ENCODE assay signal across 2 cellular contexts in the genomic region with DNA sequence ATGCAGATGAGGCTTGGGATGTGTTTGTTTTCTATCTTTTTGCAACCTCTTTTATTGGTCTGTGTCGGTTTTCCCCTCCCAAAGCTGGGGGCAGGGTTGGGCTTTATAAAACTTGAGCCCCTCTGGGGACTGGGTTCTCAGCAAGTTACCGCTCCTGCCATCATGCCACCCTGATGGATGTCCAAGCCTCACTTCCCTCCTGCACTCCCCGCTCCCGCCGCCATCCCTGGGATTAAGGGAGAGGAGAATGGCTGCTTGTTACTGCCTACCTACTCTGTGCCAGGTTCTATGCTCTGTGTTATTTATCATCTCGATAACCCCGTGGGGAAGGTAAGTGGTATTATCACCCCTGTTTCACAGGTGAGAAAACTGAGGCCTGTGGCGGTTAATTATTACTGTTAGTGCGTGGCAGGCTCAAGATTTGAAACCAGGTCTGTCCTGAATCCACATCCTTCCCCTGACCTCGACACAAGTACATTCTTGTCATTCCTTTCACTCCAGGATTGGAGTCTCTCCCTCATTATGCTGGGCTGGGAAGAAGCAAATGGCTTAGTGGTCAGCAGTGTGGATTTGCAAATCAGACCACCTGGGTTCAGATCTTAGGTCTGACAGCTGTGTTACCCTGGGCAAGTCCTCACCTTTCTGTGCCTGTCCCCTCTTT.
TF ChIP-seq lines count a peak whose summit lies in the region.

No MANE protein-coding gene starts in this region.

TF ChIP-seq in SK-N-SH, 30 proteins besides CTCF, POLR2A, EP300 and RAD21:
- TF ChIP-seq, protein P1, sequence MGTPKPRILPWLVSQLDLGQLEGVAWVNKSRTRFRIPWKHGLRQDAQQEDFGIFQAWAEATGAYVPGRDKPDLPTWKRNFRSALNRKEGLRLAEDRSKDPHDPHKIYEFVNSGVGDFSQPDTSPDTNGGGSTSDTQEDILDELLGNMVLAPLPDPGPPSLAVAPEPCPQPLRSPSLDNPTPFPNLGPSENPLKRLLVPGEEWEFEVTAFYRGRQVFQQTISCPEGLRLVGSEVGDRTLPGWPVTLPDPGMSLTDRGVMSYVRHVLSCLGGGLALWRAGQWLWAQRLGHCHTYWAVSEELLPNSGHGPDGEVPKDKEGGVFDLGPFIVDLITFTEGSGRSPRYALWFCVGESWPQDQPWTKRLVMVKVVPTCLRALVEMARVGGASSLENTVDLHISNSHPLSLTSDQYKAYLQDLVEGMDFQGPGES (IDR thresholded peaks at IDR 0.05; ENCODE audit: low read depth, low read length) = no peak
- TF ChIP-seq RCOR1 (IDR thresholded peaks at IDR 0.05; ENCODE audit: low read length) (no peak), FOXM1 (IDR thresholded peaks at IDR 0.05; ENCODE audit: low read depth) (no peak), YY1 (IDR thresholded peaks at IDR 0.05; ENCODE audit: low read depth) (no peak), FOXJ3 (CRISPR knock-in tag; IDR thresholded peaks at IDR 0.05) (no peak), SMC3 (IDR thresholded peaks at IDR 0.05; ENCODE audit: low read depth, low read length) (no peak), NFIC (IDR thresholded peaks at IDR 0.05; ENCODE audit: borderline replicate concordance) (no peak), CHD2 (IDR thresholded peaks at IDR 0.05; ENCODE audit: low read length, partially characterized antibody) (no peak), TEAD4 (IDR thresholded peaks at IDR 0.05; ENCODE audit: borderline replicate concordance, insufficient read depth) (no peak), EZH2phosphoT487 (IDR thresholded peaks at IDR 0.05; ENCODE audit: borderline replicate concordance, low read depth) (no peak)
- TF ChIP-seq, protein P2, sequence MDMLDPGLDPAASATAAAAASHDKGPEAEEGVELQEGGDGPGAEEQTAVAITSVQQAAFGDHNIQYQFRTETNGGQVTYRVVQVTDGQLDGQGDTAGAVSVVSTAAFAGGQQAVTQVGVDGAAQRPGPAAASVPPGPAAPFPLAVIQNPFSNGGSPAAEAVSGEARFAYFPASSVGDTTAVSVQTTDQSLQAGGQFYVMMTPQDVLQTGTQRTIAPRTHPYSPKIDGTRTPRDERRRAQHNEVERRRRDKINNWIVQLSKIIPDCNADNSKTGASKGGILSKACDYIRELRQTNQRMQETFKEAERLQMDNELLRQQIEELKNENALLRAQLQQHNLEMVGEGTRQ (IDR thresholded peaks at IDR 0.05; ENCODE audit: borderline replicate concordance, low read depth, low read length) = no peak
TF ChIP-seq in SK-N-SH: peak in this region for 0.

TF ChIP-seq in SK-N-SH treated with all-trans-retinoic acid at 6 μM for 48 hours, 23 proteins besides CTCF, POLR2A, EP300 and RAD21 (continued from another document):
- TF ChIP-seq TOX (CRISPR knock-in tag; IDR thresholded peaks at IDR 0.05; ENCODE audit: borderline replicate concordance) = no peak
- no peak for TF ChIP-seq POU6F1 (CRISPR knock-in tag; IDR thresholded peaks at IDR 0.05; ENCODE audit: borderline replicate concordance, low read depth)
- no peak for TF ChIP-seq GLIS3 (CRISPR knock-in tag; IDR thresholded peaks at IDR 0.05)
- TF ChIP-seq ARNTL (CRISPR knock-in tag; IDR thresholded peaks at IDR 0.05; ENCODE audit: borderline replicate concordance, low read depth) = no peak
- TF ChIP-seq ISL1 (CRISPR knock-in tag; IDR thresholded peaks at IDR 0.05) = no peak
- no peak for TF ChIP-seq ZNF565 (CRISPR knock-in tag; conservative IDR thresholded peaks at IDR 0.05; ENCODE audit: low read depth)
- TF ChIP-seq PPARA (CRISPR knock-in tag; IDR thresholded peaks at IDR 0.05; ENCODE audit: borderline replicate concordance) = no peak
- TF ChIP-seq, protein P3, sequence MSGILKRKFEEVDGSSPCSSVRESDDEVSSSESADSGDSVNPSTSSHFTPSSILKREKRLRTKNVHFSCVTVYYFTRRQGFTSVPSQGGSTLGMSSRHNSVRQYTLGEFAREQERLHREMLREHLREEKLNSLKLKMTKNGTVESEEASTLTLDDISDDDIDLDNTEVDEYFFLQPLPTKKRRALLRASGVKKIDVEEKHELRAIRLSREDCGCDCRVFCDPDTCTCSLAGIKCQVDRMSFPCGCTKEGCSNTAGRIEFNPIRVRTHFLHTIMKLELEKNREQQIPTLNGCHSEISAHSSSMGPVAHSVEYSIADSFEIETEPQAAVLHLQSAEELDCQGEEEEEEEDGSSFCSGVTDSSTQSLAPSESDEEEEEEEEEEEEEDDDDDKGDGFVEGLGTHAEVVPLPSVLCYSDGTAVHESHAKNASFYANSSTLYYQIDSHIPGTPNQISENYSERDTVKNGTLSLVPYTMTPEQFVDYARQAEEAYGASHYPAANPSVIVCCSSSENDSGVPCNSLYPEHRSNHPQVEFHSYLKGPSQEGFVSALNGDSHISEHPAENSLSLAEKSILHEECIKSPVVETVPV (CRISPR knock-in tag; IDR thresholded peaks at IDR 0.05) = no peak
- TF ChIP-seq ESRRG (CRISPR knock-in tag; IDR thresholded peaks at IDR 0.05) = no peak
- TF ChIP-seq OSR1 (CRISPR knock-in tag; IDR thresholded peaks at IDR 0.05) = no peak
- TF ChIP-seq TSHZ2 (CRISPR knock-in tag; IDR thresholded peaks at IDR 0.05) = no peak
- no peak for TF ChIP-seq PATZ1 (CRISPR knock-in tag; IDR thresholded peaks at IDR 0.05; ENCODE audit: borderline replicate concordance)
- TF ChIP-seq TCF4 (CRISPR knock-in tag; IDR thresholded peaks at IDR 0.05; ENCODE audit: borderline replicate concordance) = no peak
- no peak for TF ChIP-seq ZNF8 (CRISPR knock-in tag; IDR thresholded peaks at IDR 0.05)
- TF ChIP-seq ZFP3 (CRISPR knock-in tag; IDR thresholded peaks at IDR 0.05) = no peak
- no peak for TF ChIP-seq ZFP30 (CRISPR knock-in tag; IDR thresholded peaks at IDR 0.05)
TF ChIP-seq in SK-N-SH treated with all-trans-retinoic acid at 6 μM for 48 hours: peak in this region for 0.
